In the genomic region with DNA sequence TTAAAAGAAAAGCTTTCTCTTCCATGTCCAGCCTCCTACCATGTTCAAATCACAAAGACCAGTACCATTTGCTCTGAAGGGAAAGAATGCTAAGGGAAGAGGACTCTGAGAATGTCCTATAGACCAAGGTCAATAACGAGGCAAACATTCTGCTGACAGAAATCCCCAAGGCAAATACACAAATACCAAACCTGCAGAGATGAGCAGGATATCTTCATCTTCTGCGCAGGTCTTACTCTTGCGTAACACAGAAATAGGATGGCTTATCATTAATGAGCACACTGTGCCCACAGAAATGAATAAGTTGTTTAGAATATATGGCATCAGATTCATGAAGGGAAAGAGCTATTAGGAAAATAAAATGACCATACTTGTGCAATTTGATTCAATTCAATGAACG, we compare ENCODE assay signal across 1 cellular context.
TF ChIP-seq lines count a peak whose summit lies in the region.

No MANE protein-coding gene starts in this region.

TF ChIP-seq in HepG2, 621 proteins besides CTCF, POLR2A, EP300 and RAD21 (continued from another document and continues in another):
- TF ChIP-seq, protein P1, sequence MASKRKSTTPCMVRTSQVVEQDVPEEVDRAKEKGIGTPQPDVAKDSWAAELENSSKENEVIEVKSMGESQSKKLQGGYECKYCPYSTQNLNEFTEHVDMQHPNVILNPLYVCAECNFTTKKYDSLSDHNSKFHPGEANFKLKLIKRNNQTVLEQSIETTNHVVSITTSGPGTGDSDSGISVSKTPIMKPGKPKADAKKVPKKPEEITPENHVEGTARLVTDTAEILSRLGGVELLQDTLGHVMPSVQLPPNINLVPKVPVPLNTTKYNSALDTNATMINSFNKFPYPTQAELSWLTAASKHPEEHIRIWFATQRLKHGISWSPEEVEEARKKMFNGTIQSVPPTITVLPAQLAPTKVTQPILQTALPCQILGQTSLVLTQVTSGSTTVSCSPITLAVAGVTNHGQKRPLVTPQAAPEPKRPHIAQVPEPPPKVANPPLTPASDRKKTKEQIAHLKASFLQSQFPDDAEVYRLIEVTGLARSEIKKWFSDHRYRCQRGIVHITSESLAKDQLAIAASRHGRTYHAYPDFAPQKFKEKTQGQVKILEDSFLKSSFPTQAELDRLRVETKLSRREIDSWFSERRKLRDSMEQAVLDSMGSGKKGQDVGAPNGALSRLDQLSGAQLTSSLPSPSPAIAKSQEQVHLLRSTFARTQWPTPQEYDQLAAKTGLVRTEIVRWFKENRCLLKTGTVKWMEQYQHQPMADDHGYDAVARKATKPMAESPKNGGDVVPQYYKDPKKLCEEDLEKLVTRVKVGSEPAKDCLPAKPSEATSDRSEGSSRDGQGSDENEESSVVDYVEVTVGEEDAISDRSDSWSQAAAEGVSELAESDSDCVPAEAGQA (IDR thresholded peaks at IDR 0.05; ENCODE audit: low read depth), result no peak
- TF ChIP-seq, protein P1 (CRISPR knock-in tag; IDR thresholded peaks at IDR 0.05; ENCODE audit: borderline replicate concordance), result no peak
- no peak for TF ChIP-seq MXD3 (CRISPR knock-in tag; IDR thresholded peaks at IDR 0.05)
- TF ChIP-seq HNF1B (CRISPR knock-in tag; IDR thresholded peaks at IDR 0.05), result 0 out of 2 replicates have a peak, but pooled peaks have one; percentile 43
- TF ChIP-seq UBTF (CRISPR knock-in tag; IDR thresholded peaks at IDR 0.05), result no peak
- TF ChIP-seq, protein P2, sequence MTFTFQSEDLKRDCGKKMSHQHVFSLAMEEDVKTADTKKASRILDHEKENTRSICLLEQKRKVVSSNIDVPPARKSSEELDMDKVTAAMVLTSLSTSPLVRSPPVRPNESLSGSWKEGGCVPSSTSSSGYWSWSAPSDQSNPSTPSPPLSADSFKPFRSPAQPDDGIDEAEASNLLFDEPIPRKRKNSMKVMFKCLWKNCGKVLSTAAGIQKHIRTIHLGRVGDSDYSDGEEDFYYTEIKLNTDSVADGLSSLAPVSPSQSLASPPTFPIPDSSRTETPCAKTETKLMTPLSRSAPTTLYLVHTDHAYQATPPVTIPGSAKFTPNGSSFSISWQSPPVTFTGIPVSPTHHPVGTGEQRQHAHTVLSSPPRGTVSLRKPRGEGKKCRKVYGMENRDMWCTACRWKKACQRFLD (CRISPR knock-in tag; IDR thresholded peaks at IDR 0.05; ENCODE audit: borderline replicate concordance), result no peak
- peak; percentile 31; the same call in 1 of the 2 replicates for TF ChIP-seq ZNF609 (CRISPR knock-in tag; IDR thresholded peaks at IDR 0.05; ENCODE audit: borderline replicate concordance)
- TF ChIP-seq SMC3 (IDR thresholded peaks at IDR 0.05; ENCODE audit: low read length), result peak; percentile 14; the same call in 1 of the 2 replicates
- no peak for TF ChIP-seq ZNF383 (CRISPR knock-in tag; IDR thresholded peaks at IDR 0.05; ENCODE audit: borderline replicate concordance)
- TF ChIP-seq MAZ (IDR thresholded peaks at IDR 0.05; ENCODE audit: borderline replicate concordance, low read depth, low read length), result no peak
- TF ChIP-seq MAZ (CRISPR knock-in tag; IDR thresholded peaks at IDR 0.05; ENCODE audit: low read depth), result no peak
- TF ChIP-seq ARID2 (CRISPR knock-in tag; IDR thresholded peaks at IDR 0.05; ENCODE audit: borderline replicate concordance), result no peak
- TF ChIP-seq SALL1 (CRISPR knock-in tag; IDR thresholded peaks at IDR 0.05), result peak; percentile 59; the same call in 1 of the 2 replicates
- TF ChIP-seq SUZ12 (IDR thresholded peaks at IDR 0.05; ENCODE audit: low read depth, low read length), result no peak
- TF ChIP-seq ARID3A (IDR thresholded peaks at IDR 0.05; ENCODE audit: low read depth, low read length), result peak; percentile 87
- TF ChIP-seq, protein P3, sequence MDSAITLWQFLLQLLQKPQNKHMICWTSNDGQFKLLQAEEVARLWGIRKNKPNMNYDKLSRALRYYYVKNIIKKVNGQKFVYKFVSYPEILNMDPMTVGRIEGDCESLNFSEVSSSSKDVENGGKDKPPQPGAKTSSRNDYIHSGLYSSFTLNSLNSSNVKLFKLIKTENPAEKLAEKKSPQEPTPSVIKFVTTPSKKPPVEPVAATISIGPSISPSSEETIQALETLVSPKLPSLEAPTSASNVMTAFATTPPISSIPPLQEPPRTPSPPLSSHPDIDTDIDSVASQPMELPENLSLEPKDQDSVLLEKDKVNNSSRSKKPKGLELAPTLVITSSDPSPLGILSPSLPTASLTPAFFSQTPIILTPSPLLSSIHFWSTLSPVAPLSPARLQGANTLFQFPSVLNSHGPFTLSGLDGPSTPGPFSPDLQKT (CRISPR knock-in tag; IDR thresholded peaks at IDR 0.05; ENCODE audit: borderline replicate concordance), result no peak
- TF ChIP-seq ETV5 (CRISPR knock-in tag; IDR thresholded peaks at IDR 0.05; ENCODE audit: borderline replicate concordance), result peak; percentile 51; the same call in 1 of the 2 replicates
- TF ChIP-seq PPARG (CRISPR knock-in tag; conservative IDR thresholded peaks at IDR 0.05), result no peak
- TF ChIP-seq ZNF782 (CRISPR knock-in tag; IDR thresholded peaks at IDR 0.05; ENCODE audit: borderline replicate concordance), result no peak
- no peak for TF ChIP-seq ZNF329 (CRISPR knock-in tag; IDR thresholded peaks at IDR 0.05; ENCODE audit: low read depth)
- TF ChIP-seq THAP11 (CRISPR knock-in tag; IDR thresholded peaks at IDR 0.05), result 0 out of 2 replicates have a peak, but pooled peaks have one; percentile 22
- 0 out of 2 replicates have a peak, but pooled peaks have one; percentile 48 for TF ChIP-seq LCORL (IDR thresholded peaks at IDR 0.05)
- TF ChIP-seq LCORL (CRISPR knock-in tag; IDR thresholded peaks at IDR 0.05), result no peak
- TF ChIP-seq RFXAP (CRISPR knock-in tag; IDR thresholded peaks at IDR 0.05; ENCODE audit: borderline replicate concordance), result no peak
- no peak for TF ChIP-seq NFATC3 (CRISPR knock-in tag; IDR thresholded peaks at IDR 0.05)
- TF ChIP-seq FOXO1 (CRISPR knock-in tag; IDR thresholded peaks at IDR 0.05), result peak; percentile 74; the same call in 1 of the 2 replicates
- no peak for TF ChIP-seq TOE1 (CRISPR knock-in tag; IDR thresholded peaks at IDR 0.05)
- no peak for TF ChIP-seq GPN1 (CRISPR knock-in tag; IDR thresholded peaks at IDR 0.05; ENCODE audit: borderline replicate concordance)
- no peak for TF ChIP-seq REXO4 (CRISPR knock-in tag; IDR thresholded peaks at IDR 0.05; ENCODE audit: borderline replicate concordance)
- TF ChIP-seq, protein P4, sequence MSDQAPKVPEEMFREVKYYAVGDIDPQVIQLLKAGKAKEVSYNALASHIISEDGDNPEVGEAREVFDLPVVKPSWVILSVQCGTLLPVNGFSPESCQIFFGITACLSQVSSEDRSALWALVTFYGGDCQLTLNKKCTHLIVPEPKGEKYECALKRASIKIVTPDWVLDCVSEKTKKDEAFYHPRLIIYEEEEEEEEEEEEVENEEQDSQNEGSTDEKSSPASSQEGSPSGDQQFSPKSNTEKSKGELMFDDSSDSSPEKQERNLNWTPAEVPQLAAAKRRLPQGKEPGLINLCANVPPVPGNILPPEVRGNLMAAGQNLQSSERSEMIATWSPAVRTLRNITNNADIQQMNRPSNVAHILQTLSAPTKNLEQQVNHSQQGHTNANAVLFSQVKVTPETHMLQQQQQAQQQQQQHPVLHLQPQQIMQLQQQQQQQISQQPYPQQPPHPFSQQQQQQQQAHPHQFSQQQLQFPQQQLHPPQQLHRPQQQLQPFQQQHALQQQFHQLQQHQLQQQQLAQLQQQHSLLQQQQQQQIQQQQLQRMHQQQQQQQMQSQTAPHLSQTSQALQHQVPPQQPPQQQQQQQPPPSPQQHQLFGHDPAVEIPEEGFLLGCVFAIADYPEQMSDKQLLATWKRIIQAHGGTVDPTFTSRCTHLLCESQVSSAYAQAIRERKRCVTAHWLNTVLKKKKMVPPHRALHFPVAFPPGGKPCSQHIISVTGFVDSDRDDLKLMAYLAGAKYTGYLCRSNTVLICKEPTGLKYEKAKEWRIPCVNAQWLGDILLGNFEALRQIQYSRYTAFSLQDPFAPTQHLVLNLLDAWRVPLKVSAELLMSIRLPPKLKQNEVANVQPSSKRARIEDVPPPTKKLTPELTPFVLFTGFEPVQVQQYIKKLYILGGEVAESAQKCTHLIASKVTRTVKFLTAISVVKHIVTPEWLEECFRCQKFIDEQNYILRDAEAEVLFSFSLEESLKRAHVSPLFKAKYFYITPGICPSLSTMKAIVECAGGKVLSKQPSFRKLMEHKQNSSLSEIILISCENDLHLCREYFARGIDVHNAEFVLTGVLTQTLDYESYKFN (CRISPR knock-in tag; conservative IDR thresholded peaks at IDR 0.05), result peak; percentile 81
